In genomic region chr13:30529085-30529815, GRCh38 we compare ENCODE assay signal across 13 cellular contexts.
DNase-seq lines count a peak whose midpoint lies in the region; ATAC-seq and TF ChIP-seq lines count a peak whose summit lies in the region.
"Had no signal": no experiment of that assay in that cellular context is flagged by ENCODE, and none has a peak within 500 bp of the region (broad histone marks: within the 10 kb centered on the region; RNA-seq: fewer than 3 reads in every experiment).

No MANE protein-coding gene starts in this region.

- no peaks in the 10 kb centered on the region for H3K36me3 Mint-ChIP-seq in glutamatergic neuron (ENCODE audit: unreplicated experiment)
- H3K36me3 Mint-ChIP-seq: IgD-negative memory B cell had no signal

- H3K9me3 Mint-ChIP-seq in glutamatergic neuron (ENCODE audit: unreplicated experiment) = peaks cover 4% of the 10 kb centered on the region
- H3K9me3 Mint-ChIP-seq: IgD-negative memory B cell had no signal

- TF ChIP-seq CTCF in glutamatergic neuron (IDR thresholded peaks at IDR 0.05; ENCODE audit: partially characterized antibody, unreplicated experiment) = no peak
- TF ChIP-seq CTCF in Peyer's patch (IDR thresholded peaks at IDR 0.05) = no peak

- no peak overlapping the region for H3K4me3 Mint-ChIP-seq in glutamatergic neuron (ENCODE audit: unreplicated experiment)
- H3K4me3 Mint-ChIP-seq: IgD-negative memory B cell had no signal

- no peaks in the 10 kb centered on the region for H3K27me3 ChIP-seq in Peyer's patch
- H3K27me3 ChIP-seq: suprapubic skin had no signal

- no peaks in the 10 kb centered on the region for H3K27me3 Mint-ChIP-seq in glutamatergic neuron (ENCODE audit: unreplicated experiment)

- H3K27ac ChIP-seq in Peyer's patch = no peak overlapping the region
- H3K27ac ChIP-seq: suprapubic skin had no signal

- H3K27ac Mint-ChIP-seq in glutamatergic neuron (ENCODE audit: unreplicated experiment) = peak overlapping the region; percentile 25
- H3K27ac Mint-ChIP-seq: IgD-negative memory B cell had no signal

- peak; percentile 94 for ATAC-seq in GM18861 (IDR thresholded peaks at IDR 0.05; ENCODE audit: unreplicated experiment)
- peak; percentile 78 for ATAC-seq in GM21619 (IDR thresholded peaks at IDR 0.05; ENCODE audit: unreplicated experiment)
- ATAC-seq in HG03432 (IDR thresholded peaks at IDR 0.05; ENCODE audit: unreplicated experiment) = peak; percentile 87
- ATAC-seq in GM21515 (IDR thresholded peaks at IDR 0.05; ENCODE audit: unreplicated experiment) = no peak
- ATAC-seq: PC-3 had no signal

- peaks cover 38% of the 10 kb centered on the region for H3K4me1 Mint-ChIP-seq in glutamatergic neuron (ENCODE audit: low read depth, unreplicated experiment)
- H3K4me1 Mint-ChIP-seq: IgD-negative memory B cell had no signal

- DNase-seq in glutamatergic neuron (no peak), Peyer's patch (no peak), DMS 273 (lab: John Stamatoyannopoulos, UW; ENCODE audit: unreplicated experiment) (no peak), C1 segment of cervical spinal cord (lab: John Stamatoyannopoulos, UW) (no peak)
- DNase-seq: HCEC 1CT, NCI-H2029 treated with DMSO at 0.1 percent for 48 hours, PC-3 had no signal

- H3K9me3 ChIP-seq in Peyer's patch = no peaks in the 10 kb centered on the region
- H3K9me3 ChIP-seq: suprapubic skin had no signal

- no peaks in the 10 kb centered on the region for H3K36me3 ChIP-seq in Peyer's patch
- H3K36me3 ChIP-seq: suprapubic skin had no signal

- TF ChIP-seq POLR2A in Peyer's patch (IDR thresholded peaks at IDR 0.05) = no peak

- H3K4me3 ChIP-seq in Peyer's patch = no peak overlapping the region
- H3K4me3 ChIP-seq: suprapubic skin had no signal

- H3K4me1 ChIP-seq in Peyer's patch = no peaks in the 10 kb centered on the region
- H3K4me1 ChIP-seq: suprapubic skin had no signal
